In genomic region chr15:80698636-80699035, GRCh38 we compare ENCODE assay signal across 26 cellular contexts. TPM values are rescaled to one million over a fixed set of nuclear protein-coding genes. Genes with fewer than 3 reads are reported as not detected.
DNase-seq lines count a peak whose midpoint lies in the region; ATAC-seq, FAIRE-seq and TF ChIP-seq lines count a peak whose summit lies in the region.
"Had no signal": no experiment of that assay in that cellular context is flagged by ENCODE, and none has a peak within 500 bp of the region (broad histone marks: within the 10 kb centered on the region; RNA-seq: fewer than 3 reads in every experiment).

No MANE protein-coding gene starts in this region.

- H3K18ac ChIP-seq in neuronal stem cell (ENCODE audit: low read length), result no peak overlapping the region

- H3K9me3 ChIP-seq in AG04450 (ENCODE audit: control insufficient read depth, insufficient read depth, low read length) (no peaks in the 10 kb centered on the region; the same call in 1 of the 2 replicates), kidney (ENCODE audit: control insufficient read depth in 1 of 2, low read length in 2 of 2) (no peaks in the 10 kb centered on the region), neuronal stem cell (replicated peaks in 1 of 2; ENCODE audit: control insufficient read depth in 2 of 2, insufficient read depth in 1 of 2, low read depth in 1 of 2, low read length in 2 of 2) (peaks cover 0 to 9% of the 10 kb centered on the region in 2 donors)
- H3K9me3 ChIP-seq: heart right ventricle, mucosa of descending colon, spleen, stomach, tibial nerve had no signal

- no peak for ATAC-seq in HG02852 (IDR thresholded peaks at IDR 0.05; ENCODE audit: unreplicated experiment)
- ATAC-seq: heart right ventricle, mucosa of descending colon had no signal

- H3K79me1 ChIP-seq in neuronal stem cell (ENCODE audit: low read depth, low read length), result peaks cover 2% of the 10 kb centered on the region

- peak overlapping the region in 1 of 5 experiments; percentile 36 for H3K27ac Mint-ChIP-seq in brain
- H3K27ac Mint-ChIP-seq: activated B cell treated with CpG ODN at 0.5 μM for 24 hours; activated CD4-positive, alpha-beta memory T cell treated with anti-CD3 and anti-CD28 coated beads, Interleukin-2, amount 10 ng/mL, durations not matched to agents 7 days and 5 days; IgD-negative memory B cell; immature natural killer cell had no signal

- H3K23ac ChIP-seq in neuronal stem cell (ENCODE audit: low read depth, low read length, poor library complexity), result no peak overlapping the region

- H3K27me3 ChIP-seq in AG04450 (ENCODE audit: control insufficient read depth, insufficient read depth, low read length) (no peaks in the 10 kb centered on the region), neuronal stem cell (ENCODE audit: control insufficient read depth in 3 of 3, insufficient read depth in 3 of 3, low read depth in 1 of 3, low read length in 3 of 3) (peaks cover 0 to 3% (median 0%) of the 10 kb centered on the region in 3 experiments)
- H3K27me3 ChIP-seq: heart right ventricle, spleen, stomach, tibial nerve had no signal

- peaks cover 8% of the 10 kb centered on the region for H3K27me3 Mint-ChIP-seq in brain

- no peak overlapping the region for H3K4ac ChIP-seq in neuronal stem cell (ENCODE audit: low read length)

- intact Hi-C loops in kidney (cut with DNase I), result no loop called here

- no CpG with 5 or more reads among the region's 1 CpG for WGBS in neuronal stem cell (ENCODE audit: extremely low coverage in 2 of 2, insufficient read length in 2 of 2, insufficient replicate concordance in 1 of 2), 2 donors

- no peak overlapping the region for H3K14ac ChIP-seq in neuronal stem cell (ENCODE audit: low read length)

- H3K4me1 ChIP-seq in kidney (ENCODE audit: control insufficient read depth in 1 of 2, insufficient read depth in 1 of 2, low read depth in 1 of 2, low read length in 2 of 2) (peaks cover 7% of the 10 kb centered on the region in 2 donors), neuronal stem cell (ENCODE audit: control insufficient read depth in 2 of 2, insufficient read depth in 1 of 2, low read depth in 1 of 2, low read length in 2 of 2) (peaks cover 8% of the 10 kb centered on the region in 2 donors)

- H2BK120ac ChIP-seq in neuronal stem cell (ENCODE audit: low read depth, low read length), result no peak overlapping the region

- H3K9ac ChIP-seq in kidney (ENCODE audit: low read length in 2 of 2), result no peak overlapping the region
- H3K9ac ChIP-seq in neuronal stem cell (ENCODE audit: low read depth, low read length, poor library complexity), result no peak overlapping the region

- H3K4me3 Mint-ChIP-seq in brain, result peak overlapping the region; percentile 16 to 82 (median 50)
- H3K4me3 Mint-ChIP-seq: activated B cell treated with CpG ODN at 0.5 μM for 24 hours; activated CD4-positive, alpha-beta memory T cell treated with anti-CD3 and anti-CD28 coated beads, Interleukin-2, amount 10 ng/mL, durations not matched to agents 7 days and 5 days had no signal

- no peak overlapping the region for H2AK5ac ChIP-seq in neuronal stem cell (ENCODE audit: low read depth, low read length)

- no peak overlapping the region for H2BK12ac ChIP-seq in neuronal stem cell (ENCODE audit: low read length)

- no peak overlapping the region for H4K8ac ChIP-seq in neuronal stem cell (ENCODE audit: low read depth, low read length)

- TF ChIP-seq CTCF in AG04450 (IDR thresholded peaks at IDR 0.05; ENCODE audit: low read depth, low read length) (no peak), brain (conservative IDR thresholded peaks at IDR 0.05) (no peak), kidney (IDR thresholded peaks at IDR 0.05; ENCODE audit: borderline replicate concordance, extremely low read depth, insufficient read depth) (no peak)

- CTCF ChIA-PET in AG04450 (lab: Charles Lee), result interaction anchor here (1.0 to 1.7 kb wide), 2 partner anchors 81 to 243 kb away, joined by 3 to 5 read pairs; partner anchors contain the start of gene CEMIP

- H3K4me3 ChIP-seq in AG04450 (ENCODE audit: low read depth, low read length), result peak overlapping the region; percentile 21; the same call in 1 of the 2 replicates
- no peak overlapping the region for H3K4me3 ChIP-seq in kidney (ENCODE audit: low read length in 2 of 2)
- no peak overlapping the region for H3K4me3 ChIP-seq in neuronal stem cell (ENCODE audit: low read length in 2 of 2)
- H3K4me3 ChIP-seq: heart right ventricle, mucosa of descending colon, spleen, stomach, tibial nerve had no signal

- no peaks in the 10 kb centered on the region for H3K9me3 Mint-ChIP-seq in brain
- H3K9me3 Mint-ChIP-seq: activated B cell treated with CpG ODN at 0.5 μM for 24 hours; activated CD4-positive, alpha-beta memory T cell treated with anti-CD3 and anti-CD28 coated beads, Interleukin-2, amount 10 ng/mL, durations not matched to agents 7 days and 5 days; IgD-negative memory B cell; immature natural killer cell had no signal

- no peak for FAIRE-seq in kidney (lab: Jason Lieb, UNC)
- FAIRE-seq: bronchial epithelial cell had no signal

- no peak overlapping the region for H2BK5ac ChIP-seq in neuronal stem cell (ENCODE audit: low read length)

- H2BK15ac ChIP-seq in neuronal stem cell (ENCODE audit: low read length), result no peak overlapping the region

- no peak overlapping the region for H3K4me2 ChIP-seq in neuronal stem cell (ENCODE audit: insufficient read depth, low read length, poor library complexity, severe bottlenecking)

- H3K36me3 Mint-ChIP-seq in brain, result peaks cover 16% of the 10 kb centered on the region

- H2AFZ ChIP-seq in neuronal stem cell (ENCODE audit: low read length), result no peak overlapping the region

- H3K36me3 ChIP-seq in kidney (ENCODE audit: control insufficient read depth in 1 of 2, insufficient read depth in 2 of 2, low read length in 2 of 2) (no peaks in the 10 kb centered on the region), neuronal stem cell (replicated peaks in 1 of 2; ENCODE audit: control insufficient read depth in 2 of 2, insufficient read depth in 2 of 2, low read length in 2 of 2) (peaks cover 0 to 8% of the 10 kb centered on the region in 2 donors)
- H3K36me3 ChIP-seq: heart right ventricle, spleen, stomach, tibial nerve had no signal

- H3K27ac ChIP-seq in AG04450 (ENCODE audit: low read depth, low read length) (no peak overlapping the region), kidney (ENCODE audit: low read depth in 2 of 2, low read length in 2 of 2) (no peak overlapping the region), neuronal stem cell (replicated peaks; ENCODE audit: low read length) (no peak overlapping the region)
- H3K27ac ChIP-seq: 22Rv1, heart right ventricle, spleen, tibial nerve had no signal

- POLR2A ChIA-PET in AG04450 (lab: Yijun Ruan, JAX), result no interaction called here

- DNase-seq in AG04450 (ENCODE audit: low read depth, low spot score) (no peak), HT1080 (ENCODE audit: low read depth) (peak; percentile 9), myocyte (ENCODE audit: low read depth) (peak; percentile 20), kidney (no peak), RPMI8226 (no peak), neuronal stem cell (ENCODE audit: low spot score) (no peak)
- DNase-seq: activated B cell treated with CpG ODN at 0.5 μM for 24 hours; activated CD4-positive, alpha-beta memory T cell treated with anti-CD3 and anti-CD28 coated beads, Interleukin-2, amount 10 ng/mL, durations not matched to agents 7 days and 5 days; activated effector memory CD4-positive, alpha-beta T cell treated with anti-CD3 and anti-CD28 coated beads, Interleukin-2, amount 50 U/mL, for 16 hours; DMS79 treated with DMSO at 0.1 percent for 48 hours; heart right ventricle; immature natural killer cell; mucosa of descending colon; NCI-H1417; NCI-H526; nucleus accumbens; retina; spleen; stimulated activated CD4-positive, alpha-beta T cell treated with anti-CD3 and anti-CD28 coated beads, Interleukin-4, amount 100 ng/mL, for 24 hours; stomach had no signal

- H4K91ac ChIP-seq in neuronal stem cell (ENCODE audit: low read depth, low read length, poor library complexity), result no peak overlapping the region

- peaks cover 69% of the 10 kb centered on the region for H3K4me1 Mint-ChIP-seq in brain

RNA-seq across cellular contexts. Expression of gene ABHD17C, which starts 3.5 kb away (rescaled TPM):
- polyA plus RNA-seq in AG04450 (2011; rRNA removed), result 29.0 and 30.8 TPM in 2 replicates
- 36.5 and 38.1 TPM in 2 replicates for polyA minus RNA-seq in AG04450 (2011; rRNA and poly(A)+ RNA removed)
- total RNA-seq in HT1080 (2014; rRNA removed; shearing (Covaris generic)), result 4.0 and 8.0 TPM in 2 replicates
- polyA plus RNA-seq in HT1080 (2015; cell fraction: cytosol; rRNA removed), result 20.3 and 26.0 TPM in 2 replicates
- 13.8 and 14.0 TPM in 2 replicates for polyA plus RNA-seq in HT1080 (2015; cell fraction: nucleus; rRNA removed)
- 8.5 TPM for polyA plus RNA-seq in brain (ENCODE audit: insufficient read depth, low read depth, low replicate concordance)
- 5.1 and 5.7 TPM in 2 replicates for total RNA-seq in myocyte
- 17.7 TPM for polyA plus RNA-seq in myocyte (2012)
- total RNA-seq in kidney, result 18.8 TPM
- polyA plus RNA-seq in kidney (ENCODE audit: insufficient read depth, low read depth, low replicate concordance), result 20.6 TPM
- polyA plus RNA-seq in neuronal stem cell (2013, experiment 1 of 2), result 13.5 TPM
- 12.9 TPM for polyA plus RNA-seq in neuronal stem cell (2013, experiment 2 of 2)

Comparison
In these comparisons a context has a peak if more than half of its experiments do, and no peak if none do; other contexts are left out.
1. DNase-seq: peak in HT1080 (single experiment) and myocyte (single experiment); none in AG04450 (single experiment), kidney (single experiment), RPMI8226 (single experiment) and neuronal stem cell (single experiment).